ENCODE assay signal across 2 cellular contexts in the genomic region with DNA sequence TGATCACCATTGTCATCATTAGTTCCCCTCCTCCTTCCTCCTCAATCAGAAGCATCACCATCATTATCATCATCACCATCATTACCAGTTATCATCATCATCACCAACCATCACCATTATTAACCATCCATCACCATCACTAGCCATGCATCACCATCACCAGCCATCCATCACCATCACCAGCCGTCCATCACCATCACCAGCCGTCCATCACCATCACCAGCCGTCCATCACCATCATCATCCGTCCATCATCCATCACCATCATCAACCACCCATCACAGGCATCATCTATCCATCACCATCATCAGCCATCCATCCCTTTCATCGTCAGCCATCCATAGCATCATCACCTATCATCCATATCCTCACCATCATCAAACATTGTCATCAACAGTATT.
TF ChIP-seq lines count a peak whose summit lies in the region.

No MANE protein-coding gene starts in this region.

TF ChIP-seq in H1, 55 proteins besides CTCF, POLR2A, EP300 and RAD21:
- TF ChIP-seq TAF7 (optimal IDR thresholded peaks at IDR 0.05; ENCODE audit: borderline replicate concordance, low read depth, low read length) = no peak
- no peak for TF ChIP-seq SIX5 (IDR thresholded peaks at IDR 0.05; ENCODE audit: low read depth, low read length)
- no peak for TF ChIP-seq BACH1 (IDR thresholded peaks at IDR 0.05; ENCODE audit: low read length)
- TF ChIP-seq, protein P1, sequence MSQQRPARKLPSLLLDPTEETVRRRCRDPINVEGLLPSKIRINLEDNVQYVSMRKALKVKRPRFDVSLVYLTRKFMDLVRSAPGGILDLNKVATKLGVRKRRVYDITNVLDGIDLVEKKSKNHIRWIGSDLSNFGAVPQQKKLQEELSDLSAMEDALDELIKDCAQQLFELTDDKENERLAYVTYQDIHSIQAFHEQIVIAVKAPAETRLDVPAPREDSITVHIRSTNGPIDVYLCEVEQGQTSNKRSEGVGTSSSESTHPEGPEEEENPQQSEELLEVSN (IDR thresholded peaks at IDR 0.05) = no peak
- no peak for TF ChIP-seq CBX8 (IDR thresholded peaks at IDR 0.05; ENCODE audit: borderline replicate concordance, low read depth, low read length)
- TF ChIP-seq, protein P2, sequence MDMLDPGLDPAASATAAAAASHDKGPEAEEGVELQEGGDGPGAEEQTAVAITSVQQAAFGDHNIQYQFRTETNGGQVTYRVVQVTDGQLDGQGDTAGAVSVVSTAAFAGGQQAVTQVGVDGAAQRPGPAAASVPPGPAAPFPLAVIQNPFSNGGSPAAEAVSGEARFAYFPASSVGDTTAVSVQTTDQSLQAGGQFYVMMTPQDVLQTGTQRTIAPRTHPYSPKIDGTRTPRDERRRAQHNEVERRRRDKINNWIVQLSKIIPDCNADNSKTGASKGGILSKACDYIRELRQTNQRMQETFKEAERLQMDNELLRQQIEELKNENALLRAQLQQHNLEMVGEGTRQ (IDR thresholded peaks at IDR 0.05; ENCODE audit: low read length) = no peak
- no peak for TF ChIP-seq CTBP2 (IDR thresholded peaks at IDR 0.05; ENCODE audit: borderline replicate concordance, insufficient read depth, insufficient read length, low read length)
- TF ChIP-seq, protein P3, sequence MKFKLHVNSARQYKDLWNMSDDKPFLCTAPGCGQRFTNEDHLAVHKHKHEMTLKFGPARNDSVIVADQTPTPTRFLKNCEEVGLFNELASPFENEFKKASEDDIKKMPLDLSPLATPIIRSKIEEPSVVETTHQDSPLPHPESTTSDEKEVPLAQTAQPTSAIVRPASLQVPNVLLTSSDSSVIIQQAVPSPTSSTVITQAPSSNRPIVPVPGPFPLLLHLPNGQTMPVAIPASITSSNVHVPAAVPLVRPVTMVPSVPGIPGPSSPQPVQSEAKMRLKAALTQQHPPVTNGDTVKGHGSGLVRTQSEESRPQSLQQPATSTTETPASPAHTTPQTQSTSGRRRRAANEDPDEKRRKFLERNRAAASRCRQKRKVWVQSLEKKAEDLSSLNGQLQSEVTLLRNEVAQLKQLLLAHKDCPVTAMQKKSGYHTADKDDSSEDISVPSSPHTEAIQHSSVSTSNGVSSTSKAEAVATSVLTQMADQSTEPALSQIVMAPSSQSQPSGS (IDR thresholded peaks at IDR 0.05; ENCODE audit: low read length) = no peak
- no peak for TF ChIP-seq FOSL1 (IDR thresholded peaks at IDR 0.05; ENCODE audit: insufficient read depth, low read depth, low read length)

TF ChIP-seq in neural cell, 6 proteins besides CTCF, POLR2A, EP300 and RAD21 (continued from another document):
- TF ChIP-seq MXI1 (conservative IDR thresholded peaks at IDR 0.05; ENCODE audit: poor library complexity, severe bottlenecking) (no peak), POLR2AphosphoS5 (IDR thresholded peaks at IDR 0.05) (peak; percentile 18)
